ENCODE assay signal across 16 cellular contexts in genomic region chr5:36647046-36647445, GRCh38.
"Had no signal": no experiment of that assay in that cellular context is flagged by ENCODE, and none has a peak within 500 bp of the region (broad histone marks: within the 10 kb centered on the region; RNA-seq: fewer than 3 reads in every experiment).

No MANE protein-coding gene starts in this region.

- H3K9me3 ChIP-seq: transverse colon had no signal

- H3K4me3 Mint-ChIP-seq: activated CD4-positive, alpha-beta memory T cell treated with anti-CD3 and anti-CD28 coated beads for 36 hours; activated naive CD8-positive, alpha-beta T cell; endodermal cell; memory B cell; nephron; stimulated activated memory B cell treated with anti-CD40 and anti-IgM and Interleukin-4, amounts not matched to agents 10 μg/mL and 1 μg/mL and 100 μg/mL, for 72 hours had no signal

- H3K9me3 Mint-ChIP-seq: activated CD4-positive, alpha-beta memory T cell treated with anti-CD3 and anti-CD28 coated beads for 36 hours; endodermal cell; memory B cell; nephron; stimulated activated memory B cell treated with anti-CD40 and anti-IgM and Interleukin-4, amounts not matched to agents 10 μg/mL and 1 μg/mL and 100 μg/mL, for 72 hours had no signal

- H3K36me3 Mint-ChIP-seq: activated CD4-positive, alpha-beta memory T cell treated with anti-CD3 and anti-CD28 coated beads for 36 hours; activated naive CD8-positive, alpha-beta T cell; memory B cell; stimulated activated memory B cell treated with anti-CD40 and anti-IgM and Interleukin-4, amounts not matched to agents 10 μg/mL and 1 μg/mL and 100 μg/mL, for 72 hours had no signal

- DNase-seq: activated CD4-positive, alpha-beta memory T cell treated with anti-CD3 and anti-CD28 coated beads for 36 hours; activated CD4-positive, CD25-positive, alpha-beta regulatory T cell treated with anti-CD3 and anti-CD28 coated beads, Interleukin-2, amount 50 U/mL, for 72 hours; activated gamma-delta T cell; activated T-cell treated with anti-CD3 and anti-CD28 coated beads, Interleukin-2, amount 50 U/mL, for 48 hours; amygdala; dermis blood vessel endothelial cell; endodermal cell; erythroblast; occipital lobe; small intestine; SW 1271; transverse colon had no signal

- H3K27ac Mint-ChIP-seq: activated CD4-positive, alpha-beta memory T cell treated with anti-CD3 and anti-CD28 coated beads for 36 hours; activated naive CD8-positive, alpha-beta T cell; endodermal cell; memory B cell; nephron; stimulated activated memory B cell treated with anti-CD40 and anti-IgM and Interleukin-4, amounts not matched to agents 10 μg/mL and 1 μg/mL and 100 μg/mL, for 72 hours had no signal

- H3K4me1 ChIP-seq: transverse colon had no signal

- H3K4me1 Mint-ChIP-seq: memory B cell; stimulated activated memory B cell treated with anti-CD40 and anti-IgM and Interleukin-4, amounts not matched to agents 10 μg/mL and 1 μg/mL and 100 μg/mL, for 72 hours had no signal

- ATAC-seq: stimulated activated memory B cell treated with anti-CD40 and anti-IgM and Interleukin-4, amounts not matched to agents 10 μg/mL and 1 μg/mL and 100 μg/mL, for 72 hours had no signal

- H3K36me3 ChIP-seq: transverse colon had no signal

- H3K4me3 ChIP-seq: transverse colon had no signal

- H3K27me3 ChIP-seq: transverse colon had no signal

- H3K27ac ChIP-seq: transverse colon had no signal
